ENCODE assay signal across 24 cellular contexts in genomic region chr10:88802430-88802829, GRCh38. TPM values are rescaled to one million over a fixed set of nuclear protein-coding genes. Genes with fewer than 3 reads are reported as not detected.
A peak's percentile ranks its signal among the peaks of the same experiment; 100 is the strongest.
DNase-seq lines count a peak whose midpoint lies in the region; ATAC-seq, FAIRE-seq and TF ChIP-seq lines count a peak whose summit lies in the region.
"Had no signal": no experiment of that assay in that cellular context is flagged by ENCODE, and none has a peak within 500 bp of the region (broad histone marks: within the 10 kb centered on the region; RNA-seq: fewer than 3 reads in every experiment).

Gene LIPM (plus strand): TSS chr10:88802730. CDS start chr10:88802897, 167 bp downstream.

- POLR2A ChIA-PET in naive thymus-derived CD4-positive, alpha-beta T cell (lab: Charles Lee) = interaction anchor here (1.1 kb wide), 1 partner anchor 10 kb away, joined by 3 read pairs; no protein-coding TSS in a partner anchor

- H3K36me3 Mint-ChIP-seq in naive thymus-derived CD4-positive, alpha-beta T cell = no peaks in the 10 kb centered on the region
- H3K36me3 Mint-ChIP-seq: CD8-positive, alpha-beta T cell; IgD-negative memory B cell had no signal

- H3K27ac Mint-ChIP-seq in naive thymus-derived CD4-positive, alpha-beta T cell = no peak within 1 kb of the TSS
- H3K27ac Mint-ChIP-seq: CD8-positive, alpha-beta T cell had no signal

- H3K9me3 ChIP-seq in right atrium auricular region = no peaks in the 10 kb centered on the region
- no peaks in the 10 kb centered on the region for H3K9me3 ChIP-seq in naive thymus-derived CD4-positive, alpha-beta T cell (ENCODE audit: control insufficient read depth in 2 of 3, low read length in 3 of 3)
- H3K9me3 ChIP-seq: A549, BLaER1 had no signal

- H3K4me3 Mint-ChIP-seq in naive thymus-derived CD4-positive, alpha-beta T cell = no peak within 1 kb of the TSS
- H3K4me3 Mint-ChIP-seq: CD8-positive, alpha-beta T cell; IgD-negative memory B cell had no signal

- ATAC-seq in HG02678 (IDR thresholded peaks at IDR 0.05; ENCODE audit: unreplicated experiment) (no peak), GM19395 (IDR thresholded peaks at IDR 0.05; ENCODE audit: unreplicated experiment) (no peak)
- no peak for ATAC-seq in naive thymus-derived CD4-positive, alpha-beta T cell
- ATAC-seq: A549; CD8-positive, alpha-beta T cell; HepG2 had no signal

- H3K4me1 Mint-ChIP-seq in naive thymus-derived CD4-positive, alpha-beta T cell = peaks cover 0 to 7% (median 0%) of the 10 kb centered on the region in 7 donors
- H3K4me1 Mint-ChIP-seq: IgD-negative memory B cell had no signal

- H3K27ac ChIP-seq in skin epidermis (peak within 1 kb of the TSS in 11 of 21 experiments; percentile 2 to 64 (median 45)), right atrium auricular region (no peak within 1 kb of the TSS)
- no peak within 1 kb of the TSS for H3K27ac ChIP-seq in naive thymus-derived CD4-positive, alpha-beta T cell (ENCODE audit: low read depth, low read length)
- H3K27ac ChIP-seq: 22Rv1, A549, BLaER1 had no signal

- intact Hi-C loops in naive thymus-derived CD4-positive, alpha-beta T cell (cut with micrococcal nuclease) = no loop called here

- DNase-seq in AG10803 (ENCODE audit: low read depth) (peak; percentile 33), bronchial epithelial cell (ENCODE audit: low read depth) (no peak), fibroblast of the aortic adventitia (ENCODE audit: low read depth) (peak; percentile 29), right atrium auricular region (ENCODE audit: low spot score) (no peak)
- DNase-seq in naive thymus-derived CD4-positive, alpha-beta T cell = no peak
- DNase-seq: Calu3; CD8-positive, alpha-beta T cell; DMS 273 treated with DMSO at 0.1 percent for 48 hours; DMS53; DND-41; EL; HCEC 1CT; KBM-7 had no signal

- no peaks in the 10 kb centered on the region for H3K4me1 ChIP-seq in right atrium auricular region
- no peaks in the 10 kb centered on the region for H3K4me1 ChIP-seq in naive thymus-derived CD4-positive, alpha-beta T cell (ENCODE audit: control insufficient read depth in 2 of 2, insufficient read depth in 2 of 2, low read length in 2 of 2)
- H3K4me1 ChIP-seq: BLaER1 had no signal

- H3K4me3 ChIP-seq in AG10803 (ENCODE audit: low read length) (no peak within 1 kb of the TSS), bronchial epithelial cell (ENCODE audit: low read depth, low read length) (no peak within 1 kb of the TSS), fibroblast of the aortic adventitia (ENCODE audit: low read depth, low read length) (no peak within 1 kb of the TSS), skin epidermis (peak within 1 kb of the TSS in 1 of 7 experiments; percentile 10), right atrium auricular region (no peak within 1 kb of the TSS)
- H3K4me3 ChIP-seq in naive thymus-derived CD4-positive, alpha-beta T cell (ENCODE audit: low read length) = no peak within 1 kb of the TSS
- H3K4me3 ChIP-seq: A549, BLaER1 had no signal

- H3K36me3 ChIP-seq in bronchial epithelial cell (ENCODE audit: control insufficient read depth, insufficient read depth, low read length) (no peaks in the 10 kb centered on the region), right atrium auricular region (no peaks in the 10 kb centered on the region)
- no peaks in the 10 kb centered on the region for H3K36me3 ChIP-seq in naive thymus-derived CD4-positive, alpha-beta T cell (ENCODE audit: control insufficient read depth in 2 of 3, insufficient read depth in 3 of 3, low read length in 3 of 3)
- H3K36me3 ChIP-seq: BLaER1 had no signal

- H3K27me3 ChIP-seq in bronchial epithelial cell (ENCODE audit: control insufficient read depth, insufficient read depth, low read length) (no peaks in the 10 kb centered on the region), right atrium auricular region (no peaks in the 10 kb centered on the region)
- no peaks in the 10 kb centered on the region for H3K27me3 ChIP-seq in naive thymus-derived CD4-positive, alpha-beta T cell (ENCODE audit: control insufficient read depth in 2 of 2, insufficient read depth in 2 of 2, low read length in 2 of 2)
- H3K27me3 ChIP-seq: BLaER1 had no signal

- H3K27me3 Mint-ChIP-seq in naive thymus-derived CD4-positive, alpha-beta T cell = peaks cover 0 to 63% (median 0%) of the 10 kb centered on the region in 5 donors

- peak; percentile 18 for FAIRE-seq in bronchial epithelial cell (lab: Jason Lieb, UNC)
- FAIRE-seq: A549, GM12892, H1, HepG2 had no signal

- CTCF ChIA-PET in naive thymus-derived CD4-positive, alpha-beta T cell (lab: Charles Lee) = no interaction called here

- H3K9me3 Mint-ChIP-seq in naive thymus-derived CD4-positive, alpha-beta T cell = peaks cover 0 to 8% (median 0%) of the 10 kb centered on the region in 11 donors
- H3K9me3 Mint-ChIP-seq: CD8-positive, alpha-beta T cell had no signal

- TF ChIP-seq CTCF in AG10803 (conservative IDR thresholded peaks at IDR 0.05; ENCODE audit: low read length) (no peak), bronchial epithelial cell (IDR thresholded peaks at IDR 0.05; ENCODE audit: insufficient read depth, low read length, severe bottlenecking) (no peak), fibroblast of the aortic adventitia (IDR thresholded peaks at IDR 0.05; ENCODE audit: insufficient read depth, low read length) (no peak), right atrium auricular region (IDR thresholded peaks at IDR 0.05) (no peak)

RNA-seq across cellular contexts. Expression of gene LIPM, which starts in this region (rescaled TPM):
- total RNA-seq in bronchial epithelial cell = not detected in 2 replicates
- total RNA-seq in fibroblast of the aortic adventitia (ENCODE audit: low replicate concordance) = 0.82 TPM in 1 of 2 replicates, not detected in the other
- total RNA-seq in right atrium auricular region = under 1 TPM; 0.67 to 0.83 TPM
- not detected for total RNA-seq in naive thymus-derived CD4-positive, alpha-beta T cell
- polyA plus RNA-seq in naive thymus-derived CD4-positive, alpha-beta T cell = under 1 TPM in 1 of 2 donors, not detected in 1; 0.21 TPM
- total RNA-seq: Calu3; CD8-positive, alpha-beta T cell; G401; H1; HepG2 had no signal
- polyA plus RNA-seq: A549, H1, HepG2, IgD-negative memory B cell had no signal

Comparison
In these comparisons a context has a peak if more than half of its experiments do, and no peak if none do; other contexts are left out.
1. Peak in DNase-seq in fibroblast of the aortic adventitia; RNA of the gene not detected or under 1 TPM.
2. H3K27ac ChIP-seq: peak in skin epidermis (11 of 21); none in right atrium auricular region (0 of 2) and naive thymus-derived CD4-positive, alpha-beta T cell (single experiment).